ENCODE assay signal across 18 cellular contexts in the genomic region with DNA sequence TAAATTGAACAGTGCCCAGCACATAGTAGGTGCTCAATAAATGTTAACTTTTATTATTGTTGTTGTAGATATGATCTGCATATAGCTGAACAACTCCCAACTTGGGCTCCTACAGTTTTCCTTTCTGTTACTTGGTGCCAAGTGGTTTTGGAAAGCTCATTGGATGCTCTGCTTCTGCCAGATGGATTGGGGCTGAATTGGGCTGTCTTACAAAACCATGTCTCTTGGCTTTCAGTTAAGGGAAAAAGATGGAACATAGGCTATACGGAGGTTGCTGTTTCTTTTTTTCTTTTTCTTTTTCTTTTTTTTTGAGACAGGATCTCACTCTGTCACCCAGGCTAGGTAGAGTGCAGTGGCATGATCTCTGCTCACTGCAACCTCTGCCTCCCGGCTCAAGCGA.
DNase-seq lines count a peak whose midpoint lies in the region; ATAC-seq and TF ChIP-seq lines count a peak whose summit lies in the region.
"Had no signal": no experiment of that assay in that cellular context is flagged by ENCODE, and none has a peak within 500 bp of the region (broad histone marks: within the 10 kb centered on the region; RNA-seq: fewer than 3 reads in every experiment).

No MANE protein-coding gene starts in this region.

- H3K27me3 ChIP-seq in GM23248 (replicated peaks; ENCODE audit: insufficient read depth) (no peaks in the 10 kb centered on the region), mesenchymal stem cell (ENCODE audit: control insufficient read depth in 1 of 2, insufficient read depth in 1 of 2, low read length in 2 of 2) (no peaks in the 10 kb centered on the region), ovary (no peaks in the 10 kb centered on the region)

- H3F3A ChIP-seq in GM23248 (ENCODE audit: insufficient read depth), result 0 out of 2 replicates have a peak, but pooled peaks cover 8% of the 10 kb centered on the region

- no peak overlapping the region for H4K8ac ChIP-seq in mesenchymal stem cell (ENCODE audit: low read length)

- H2AFZ ChIP-seq in GM23248 (no peak overlapping the region), mesenchymal stem cell (ENCODE audit: low read depth, low read length) (no peak overlapping the region)

- intact Hi-C loops in ovary (cut with DNase I), result no loop called here

- no peak overlapping the region for H4K91ac ChIP-seq in mesenchymal stem cell (ENCODE audit: low read length)

- no peak overlapping the region for H3K4me3 Mint-ChIP-seq in effector memory CD8-positive, alpha-beta T cell
- H3K4me3 Mint-ChIP-seq: IgD-negative memory B cell had no signal

- H3K4me1 ChIP-seq in GM23248 (ENCODE audit: insufficient read depth) (0 out of 2 replicates have a peak, but pooled peaks cover 5% of the 10 kb centered on the region), mesenchymal stem cell (ENCODE audit: control insufficient read depth, insufficient read depth, low read depth, low read length) (no peaks in the 10 kb centered on the region), ovary (ENCODE audit: insufficient read depth) (no peaks in the 10 kb centered on the region)

- in situ Hi-C loops in GM23248 (cut with MboI), result no loop called here

- no peak for TF ChIP-seq CTCF in ovary (IDR thresholded peaks at IDR 0.05)

- H3K9me3 Mint-ChIP-seq in effector memory CD8-positive, alpha-beta T cell, result no peaks in the 10 kb centered on the region

- H3K14ac ChIP-seq in mesenchymal stem cell (ENCODE audit: low read length in 2 of 2), result no peak overlapping the region

- no peaks in the 10 kb centered on the region for H4K20me1 ChIP-seq in GM23248 (ENCODE audit: insufficient read depth)

- H3K79me1 ChIP-seq in mesenchymal stem cell (replicated peaks; ENCODE audit: low read length, poor library complexity, severe bottlenecking), result no peaks in the 10 kb centered on the region

- TF ChIP-seq EP300 in ovary (IDR thresholded peaks at IDR 0.05), result no peak

- H3K4me2 ChIP-seq in GM23248 (ENCODE audit: unreplicated experiment), result no peak overlapping the region
- no peak overlapping the region for H3K4me2 ChIP-seq in mesenchymal stem cell (ENCODE audit: low read length, poor library complexity, severe bottlenecking)

- H2BK5ac ChIP-seq in mesenchymal stem cell (ENCODE audit: low read depth, low read length, poor library complexity, severe bottlenecking), result no peak overlapping the region

- H3K36me3 Mint-ChIP-seq in effector memory CD8-positive, alpha-beta T cell (ENCODE audit: insufficient read depth), result no peaks in the 10 kb centered on the region
- H3K36me3 Mint-ChIP-seq: IgD-negative memory B cell had no signal

- 16 to 19% methylated on average over 3 of the region's 3 CpGs for WGBS in GM23248 (ENCODE audit: low coverage in 1 of 2, low lambda C conversion rate in 2 of 2, missing lambda C conversion rate in 2 of 2), 2 experiments
- 92% methylated on average over 3 of the region's 3 CpGs for WGBS in mesenchymal stem cell
- WGBS in ovary, 3 donors, result 65 to 76% (median 67%) methylated on average over 3 of the region's 3 CpGs

- H2BK120ac ChIP-seq in mesenchymal stem cell (ENCODE audit: low read depth, low read length), result no peak overlapping the region

- no peaks in the 10 kb centered on the region for H3K9me2 ChIP-seq in GM23248 (ENCODE audit: insufficient read depth)

- no peak overlapping the region for H2BK15ac ChIP-seq in mesenchymal stem cell (ENCODE audit: low read depth, poor library complexity, severe bottlenecking)

- H3K23ac ChIP-seq in mesenchymal stem cell (ENCODE audit: low read length in 2 of 2), result no peak overlapping the region

- no peaks in the 10 kb centered on the region for H3K79me2 ChIP-seq in GM23248 (ENCODE audit: insufficient read depth)

- no peak overlapping the region for H3K27ac Mint-ChIP-seq in effector memory CD8-positive, alpha-beta T cell

- no peak for ATAC-seq in GM18858 (IDR thresholded peaks at IDR 0.05; ENCODE audit: unreplicated experiment)
- no peak for ATAC-seq in effector memory CD8-positive, alpha-beta T cell (replicated peaks)

- no peak overlapping the region for H3K18ac ChIP-seq in mesenchymal stem cell (ENCODE audit: low read depth in 1 of 2, low read length in 2 of 2)

- no peak for TF ChIP-seq POLR2A in ovary (IDR thresholded peaks at IDR 0.05)

- H3K9ac ChIP-seq in GM23248 (no peak overlapping the region), mesenchymal stem cell (ENCODE audit: low read length) (peak overlapping the region; percentile 60)

- no peaks in the 10 kb centered on the region for H3K27me3 Mint-ChIP-seq in effector memory CD8-positive, alpha-beta T cell

- no peaks in the 10 kb centered on the region for H3K4me1 Mint-ChIP-seq in effector memory CD8-positive, alpha-beta T cell (ENCODE audit: low read depth in 2 of 2)

- no peak overlapping the region for H2BK12ac ChIP-seq in mesenchymal stem cell (ENCODE audit: low read length in 2 of 2)

- no peaks in the 10 kb centered on the region for H3K36me3 ChIP-seq in GM23248 (ENCODE audit: low read depth)
- H3K36me3 ChIP-seq in mesenchymal stem cell (ENCODE audit: control insufficient read depth in 1 of 2, insufficient read depth in 2 of 2, low read depth in 1 of 2, low read length in 2 of 2), result no peaks in the 10 kb centered on the region
- no peaks in the 10 kb centered on the region for H3K36me3 ChIP-seq in ovary

- DNase-seq in AG08395 (ENCODE audit: low spot score), result peak; percentile 28
- peak; percentile 7 for DNase-seq in GM23248
- peak; percentile 35 for DNase-seq in fibroblast of gingiva (ENCODE audit: low read depth)
- DNase-seq in mesenchymal stem cell, result no peak
- DNase-seq in ovary, result no peak
- DNase-seq in effector memory CD8-positive, alpha-beta T cell, result no peak
- DNase-seq in GOT3 (lab: John Stamatoyannopoulos, UW), result no peak
- DNase-seq: COR-L47, DMS153, HCEC 1CT, Kasumi-1, NCI-H1105 treated with DMSO at 0.1 percent for 48 hours, NCI-H187, NCI-H345, NCI-H526, SHP77 treated with DMSO at 0.1 percent for 48 hours had no signal

- H2AK5ac ChIP-seq in mesenchymal stem cell (ENCODE audit: low read length, severe bottlenecking), result no peak overlapping the region

- H3K9me3 ChIP-seq in GM23248 (ENCODE audit: low read depth), result no peaks in the 10 kb centered on the region
- H3K9me3 ChIP-seq in mesenchymal stem cell (ENCODE audit: control insufficient read depth, low read length), result peaks cover 10% of the 10 kb centered on the region
- no peaks in the 10 kb centered on the region for H3K9me3 ChIP-seq in ovary

- no peak overlapping the region for H3K4me3 ChIP-seq in GM23248
- peak overlapping the region in 1 of 2 experiments; percentile 71 for H3K4me3 ChIP-seq in mesenchymal stem cell (ENCODE audit: insufficient read depth in 1 of 2, low read depth in 1 of 2, low read length in 2 of 2)
- no peak overlapping the region for H3K4me3 ChIP-seq in ovary

- H3K27ac ChIP-seq in GM23248, result no peak overlapping the region
- H3K27ac ChIP-seq in mesenchymal stem cell (ENCODE audit: low read length, poor library complexity, severe bottlenecking), result no peak overlapping the region
- no peak overlapping the region for H3K27ac ChIP-seq in ovary

- no peak overlapping the region for H3K4ac ChIP-seq in mesenchymal stem cell (ENCODE audit: low read depth in 1 of 2, low read length in 2 of 2)

Comparison
In these comparisons a context has a peak if more than half of its experiments do, and no peak if none do; other contexts are left out.
1. DNase-seq: peak in AG08395 (single experiment), GM23248 (single experiment) and fibroblast of gingiva (single experiment); none in mesenchymal stem cell (single experiment), ovary (0 of 5), effector memory CD8-positive, alpha-beta T cell (0 of 3) and GOT3 (single experiment).